8 cellular contexts compared by ENCODE assay signal in the genomic region with DNA sequence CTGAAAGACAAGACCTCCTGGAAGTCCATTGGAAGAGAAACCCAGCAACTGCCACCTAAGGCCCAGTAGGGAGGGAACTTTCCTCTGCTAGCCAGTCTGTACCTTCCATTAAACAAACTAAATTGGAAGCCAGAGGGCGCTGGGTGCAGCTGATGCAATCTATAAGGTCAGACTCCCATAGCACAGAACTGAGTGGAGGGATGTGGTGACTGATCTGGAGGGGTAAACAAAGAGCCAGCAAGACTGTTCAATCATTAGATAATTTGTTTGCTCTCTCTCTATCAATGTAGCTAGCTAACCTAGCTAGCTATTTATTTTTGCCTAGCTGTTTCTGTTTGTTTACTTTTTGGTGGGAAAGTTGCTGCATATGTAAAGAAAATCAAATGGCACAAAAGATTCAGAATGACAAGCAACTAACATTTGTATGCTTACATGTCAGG.
DNase-seq lines count a peak whose midpoint lies in the region; ATAC-seq and TF ChIP-seq lines count a peak whose summit lies in the region.

No MANE protein-coding gene starts in this region.

- peak; percentile 80 for TF ChIP-seq CTCF in chondrocyte (IDR thresholded peaks at IDR 0.05)
- no peak for TF ChIP-seq CTCF in gastrocnemius medialis (IDR thresholded peaks at IDR 0.05 in 4 of 5, conservative IDR thresholded peaks at IDR 0.05 in 1 of 5)

- peaks cover 22% of the 10 kb centered on the region for H3K4me1 Mint-ChIP-seq in chondrocyte (ENCODE audit: low read depth)
- no peaks in the 10 kb centered on the region for H3K4me1 Mint-ChIP-seq in naive thymus-derived CD4-positive, alpha-beta T cell

- peaks cover 2% of the 10 kb centered on the region for H3K36me3 Mint-ChIP-seq in chondrocyte (ENCODE audit: low read depth)
- H3K36me3 Mint-ChIP-seq in naive thymus-derived CD4-positive, alpha-beta T cell: no peaks in the 10 kb centered on the region

- DNase-seq in AG08396 (ENCODE audit: low spot score) (peak; percentile 36), SKM-1 treated with dmso at 0.1 percent for 144 hours (lab: John Stamatoyannopoulos, UW; ENCODE audit: unreplicated experiment) (peak; percentile 73), chondrocyte (ENCODE audit: low spot score) (no peak), gastrocnemius medialis (no peak)
- peak in 7 of 9 donors; percentile 7 to 26 (median 16) for DNase-seq in naive thymus-derived CD4-positive, alpha-beta T cell

- H3K27me3 ChIP-seq in HUES6 (ENCODE audit: control insufficient read depth, insufficient read depth, low read length): no peaks in the 10 kb centered on the region
- no peaks in the 10 kb centered on the region for H3K27me3 ChIP-seq in naive thymus-derived CD4-positive, alpha-beta T cell (ENCODE audit: control insufficient read depth in 2 of 2, insufficient read depth in 2 of 2, low read length in 2 of 2)
- no peaks in the 10 kb centered on the region for H3K27me3 ChIP-seq in gastrocnemius medialis

- H3K4me3 Mint-ChIP-seq in chondrocyte (ENCODE audit: unreplicated experiment): no peak overlapping the region
- H3K4me3 Mint-ChIP-seq in naive thymus-derived CD4-positive, alpha-beta T cell: no peak overlapping the region

- H3K36me3 ChIP-seq in HUES6 (ENCODE audit: control insufficient read depth, insufficient read depth, low read length) (no peaks in the 10 kb centered on the region), gastrocnemius medialis (no peaks in the 10 kb centered on the region)
- no peaks in the 10 kb centered on the region for H3K36me3 ChIP-seq in naive thymus-derived CD4-positive, alpha-beta T cell (ENCODE audit: control insufficient read depth in 2 of 3, insufficient read depth in 3 of 3, low read length in 3 of 3)

- in situ Hi-C loops in gastrocnemius medialis (cut with MboI; ENCODE audit: low sequenced_read_pairs in 4 of 4): loop anchor here (10.0 to 25.0 kb wide), 4 partner anchors 968 to 1171 kb away; a partner anchor contains a TSS

- H3K4me3 ChIP-seq in HUES6 (ENCODE audit: low read depth, low read length) (no peak overlapping the region), gastrocnemius medialis (no peak overlapping the region)
- no peak overlapping the region for H3K4me3 ChIP-seq in naive thymus-derived CD4-positive, alpha-beta T cell (ENCODE audit: low read length)

- H3K27ac ChIP-seq in HUES6 (ENCODE audit: low read depth, low read length): peak overlapping the region; percentile 5; the same call in 1 of the 2 replicates
- no peak overlapping the region for H3K27ac ChIP-seq in naive thymus-derived CD4-positive, alpha-beta T cell (ENCODE audit: low read depth, low read length)
- no peak overlapping the region for H3K27ac ChIP-seq in gastrocnemius medialis

- peaks cover 5% of the 10 kb centered on the region for H3K9me3 Mint-ChIP-seq in chondrocyte (ENCODE audit: low read depth)
- no peaks in the 10 kb centered on the region for H3K9me3 Mint-ChIP-seq in naive thymus-derived CD4-positive, alpha-beta T cell

- H3K9me3 ChIP-seq in HUES6 (ENCODE audit: control insufficient read depth, insufficient read depth, low read depth, low read length) (no peaks in the 10 kb centered on the region), gastrocnemius medialis (no peaks in the 10 kb centered on the region)
- no peaks in the 10 kb centered on the region for H3K9me3 ChIP-seq in naive thymus-derived CD4-positive, alpha-beta T cell (ENCODE audit: control insufficient read depth in 2 of 3, low read length in 3 of 3)

- CTCF ChIA-PET in naive thymus-derived CD4-positive, alpha-beta T cell (lab: Charles Lee): interaction anchor here (0.7 to 1.5 kb wide), 5 partner anchors 10 to 1020 kb away, joined by 3 to 11 read pairs (median 3); no protein-coding TSS in a partner anchor

- no peak overlapping the region for H3K27ac Mint-ChIP-seq in chondrocyte (ENCODE audit: unreplicated experiment)
- no peak overlapping the region for H3K27ac Mint-ChIP-seq in naive thymus-derived CD4-positive, alpha-beta T cell

- intact Hi-C loops in naive thymus-derived CD4-positive, alpha-beta T cell (cut with micrococcal nuclease): loop anchor here (5.0 to 10.0 kb wide), 2 partner anchors 142 to 791 kb away; no protein-coding TSS in a partner anchor
- intact Hi-C loops in gastrocnemius medialis (cut with DNase I; ENCODE audit: low total_unique reads): no loop called here

- POLR2A ChIA-PET in naive thymus-derived CD4-positive, alpha-beta T cell (lab: Charles Lee): no interaction called here

- no peaks in the 10 kb centered on the region for H3K27me3 Mint-ChIP-seq in chondrocyte (ENCODE audit: low read depth)
- peaks cover 0 to 5% (median 0%) of the 10 kb centered on the region in 5 donors for H3K27me3 Mint-ChIP-seq in naive thymus-derived CD4-positive, alpha-beta T cell

- H3K9ac ChIP-seq in HUES6 (ENCODE audit: low read length): no peak overlapping the region

- TF ChIP-seq POLR2A in gastrocnemius medialis (IDR thresholded peaks at IDR 0.05): no peak

- H3K4me1 ChIP-seq in HUES6 (ENCODE audit: control insufficient read depth, insufficient read depth, low read length): peaks cover 4% of the 10 kb centered on the region
- H3K4me1 ChIP-seq in naive thymus-derived CD4-positive, alpha-beta T cell (ENCODE audit: control insufficient read depth in 2 of 2, insufficient read depth in 2 of 2, low read length in 2 of 2): no peaks in the 10 kb centered on the region
- H3K4me1 ChIP-seq in gastrocnemius medialis: peaks cover 9 to 16% of the 10 kb centered on the region in 2 donors

- ATAC-seq in GM18519 (IDR thresholded peaks at IDR 0.05; ENCODE audit: low FRiP score, unreplicated experiment): peak; percentile 63
- peak; percentile 62 for ATAC-seq in naive thymus-derived CD4-positive, alpha-beta T cell
- ATAC-seq in HG03025 (IDR thresholded peaks at IDR 0.05; ENCODE audit: low FRiP score, unreplicated experiment): no peak
- ATAC-seq in gastrocnemius medialis: no peak

Comparison
In these comparisons a context has a peak if more than half of its experiments do, and no peak if none do; other contexts are left out.
1. DNase-seq: peak in AG08396 (single experiment), SKM-1 treated with dmso at 0.1 percent for 144 hours (single experiment) and naive thymus-derived CD4-positive, alpha-beta T cell (7 of 9); none in chondrocyte (single experiment) and gastrocnemius medialis (0 of 2).
2. ATAC-seq: peak in GM18519 (single experiment) and naive thymus-derived CD4-positive, alpha-beta T cell (single experiment); none in HG03025 (single experiment) and gastrocnemius medialis (0 of 2).